In genomic region chr14:105207996-105208737, GRCh38 we compare ENCODE assay signal across 1 cellular context.
TF ChIP-seq lines count a peak whose summit lies in the region.

No MANE protein-coding gene starts in this region.

TF ChIP-seq in HepG2, 621 proteins besides CTCF, POLR2A, EP300 and RAD21:
- peak; percentile 6 for TF ChIP-seq RBM22 (optimal IDR thresholded peaks at IDR 0.05; ENCODE audit: low read length)
- no peak for TF ChIP-seq RBM39 (IDR thresholded peaks at IDR 0.05; ENCODE audit: low read depth, low read length, poor library complexity, severe bottlenecking)
- no peak for TF ChIP-seq HDAC2 (CRISPR knock-in tag; IDR thresholded peaks at IDR 0.05)
- TF ChIP-seq AGO2 (optimal IDR thresholded peaks at IDR 0.05; ENCODE audit: low read depth, low read length): peak; percentile 24
- TF ChIP-seq ZNF530 (CRISPR knock-in tag; IDR thresholded peaks at IDR 0.05; ENCODE audit: low read depth): no peak
